In genomic region chrX:3380603-3381002, GRCh38 we compare ENCODE assay signal across 12 cellular contexts. TPM values are rescaled to one million over a fixed set of nuclear protein-coding genes. Genes with fewer than 3 reads are reported as not detected.
"Had no signal": no experiment of that assay in that cellular context is flagged by ENCODE, and none has a peak within 500 bp of the region (broad histone marks: within the 10 kb centered on the region; RNA-seq: fewer than 3 reads in every experiment).

No MANE protein-coding gene starts in this region.

- H3K27ac Mint-ChIP-seq: GM23338, H9, HFFc6 had no signal

- DNase-seq: GM23248, GOT3, H7, H9, HCEC 1CT, HFFc6 had no signal

- H3K4me1 ChIP-seq: HAP-1 had no signal

- FAIRE-seq: H1, H54 had no signal

- H3K27ac ChIP-seq: GM23248 had no signal

- H3K4me1 Mint-ChIP-seq: GM23338, H9 had no signal

- ATAC-seq: GM23338, HCT116 had no signal

- H3K4me2 ChIP-seq: GM23338 had no signal

- H3K9me3 Mint-ChIP-seq: HFFc6 had no signal

- H3K4me3 ChIP-seq: GM23248, GM23338, HAP-1 had no signal

- H3K4me3 Mint-ChIP-seq: GM23338, H9, HFFc6 had no signal

- H3K9ac ChIP-seq: GM23248 had no signal

- H3K36me3 ChIP-seq: HAP-1 had no signal

- H2AFZ ChIP-seq: GM23248, GM23338 had no signal

- H3K9me3 ChIP-seq: HAP-1 had no signal

RNA-seq across cellular contexts. Expression of gene MXRA5, which starts 34.2 kb away (rescaled TPM):
- total RNA-seq: H4 had no signal
